ENCODE assay signal across 21 cellular contexts in genomic region chr19:6599866-6600454, GRCh38. TPM values are rescaled to one million over a fixed set of nuclear protein-coding genes. Genes with fewer than 3 reads are reported as not detected.
"Had no signal": no experiment of that assay in that cellular context is flagged by ENCODE, and none has a peak within 500 bp of the region (broad histone marks: within the 10 kb centered on the region; RNA-seq: fewer than 3 reads in every experiment).

No MANE protein-coding gene starts in this region.

- H3K4me3 Mint-ChIP-seq: activated CD4-positive, alpha-beta T cell treated with anti-CD3 and anti-CD28 coated beads for 36 hours; activated naive CD8-positive, alpha-beta T cell treated with anti-CD3 and anti-CD28 coated beads, Interleukin-2, amount 10 ng/mL, durations not matched to agents 7 days and 5 days; dendritic cell treated with granulocyte-macrophage colony-stimulating factor and Interleukin-4, amounts not matched to agents 40 ng/mL and 50 ng/mL, for 4 days; natural killer cell; T-helper 17 cell had no signal

- ATAC-seq: activated CD4-positive, alpha-beta T cell treated with anti-CD3 and anti-CD28 coated beads for 36 hours; effector memory CD8-positive, alpha-beta T cell; gastroesophageal sphincter; left lobe of liver; natural killer cell; psoas muscle; right lobe of liver; T-helper 17 cell had no signal

- H3K4me3 ChIP-seq: gastroesophageal sphincter, psoas muscle, right lobe of liver, spleen, testis had no signal

- H3K27ac Mint-ChIP-seq: activated CD4-positive, alpha-beta T cell treated with anti-CD3 and anti-CD28 coated beads for 36 hours; activated naive CD8-positive, alpha-beta T cell treated with anti-CD3 and anti-CD28 coated beads, Interleukin-2, amount 10 ng/mL, durations not matched to agents 7 days and 5 days; dendritic cell treated with granulocyte-macrophage colony-stimulating factor and Interleukin-4, amounts not matched to agents 40 ng/mL and 50 ng/mL, for 4 days; natural killer cell; T-helper 17 cell had no signal

- H3K36me3 Mint-ChIP-seq: activated naive CD8-positive, alpha-beta T cell treated with anti-CD3 and anti-CD28 coated beads, Interleukin-2, amount 10 ng/mL, durations not matched to agents 7 days and 5 days; natural killer cell had no signal

- H3K9me3 Mint-ChIP-seq: activated naive CD8-positive, alpha-beta T cell treated with anti-CD3 and anti-CD28 coated beads, Interleukin-2, amount 10 ng/mL, durations not matched to agents 7 days and 5 days; dendritic cell treated with granulocyte-macrophage colony-stimulating factor and Interleukin-4, amounts not matched to agents 40 ng/mL and 50 ng/mL, for 4 days; effector memory CD8-positive, alpha-beta T cell; natural killer cell had no signal

- DNase-seq: activated CD4-positive, alpha-beta T cell treated with anti-CD3 and anti-CD28 coated beads for 36 hours; activated gamma-delta T cell treated with Interleukin-2 at 50 U/mL for 16 hours; activated naive CD8-positive, alpha-beta T cell treated with anti-CD3 and anti-CD28 coated beads, Interleukin-2, amount 10 ng/mL, durations not matched to agents 7 days and 5 days; anterior cingulate cortex; cerebellar nuclear complex; effector memory CD8-positive, alpha-beta T cell; islet precursor cell; natural killer cell; nucleus accumbens; psoas muscle; right lobe of liver; spleen; stimulated activated CD4-positive, alpha-beta T cell treated with anti-CD3 and anti-CD28 coated beads, Interleukin-1b, Interleukin-23, amount 100 ng/mL, for 48 hours; stimulated activated naive CD4-positive, alpha-beta T cell treated with Interleukin-2 at 50 U/mL for 16 hours; T-helper 17 cell; testis had no signal

- H3K27me3 Mint-ChIP-seq: effector memory CD8-positive, alpha-beta T cell had no signal

RNA-seq across cellular contexts. Expression of gene CD70, which starts 9.0 kb away (rescaled TPM):
- total RNA-seq: mucosa of gallbladder, psoas muscle, right lobe of liver, urinary bladder had no signal
- polyA plus RNA-seq: psoas muscle, urinary bladder had no signal
